ENCODE assay signal across 1 cellular context in genomic region chr4:92847046-92847445, GRCh38.
TF ChIP-seq lines count a peak whose summit lies in the region.

No MANE protein-coding gene starts in this region.

TF ChIP-seq in WTC11, 78 proteins besides CTCF, POLR2A, EP300 and RAD21 (continued from another document):
- TF ChIP-seq PREB (CRISPR knock-in tag; IDR thresholded peaks at IDR 0.05; ENCODE audit: borderline replicate concordance) (no peak), JAZF1 (CRISPR knock-in tag; IDR thresholded peaks at IDR 0.05) (no peak), ZNF671 (CRISPR knock-in tag; IDR thresholded peaks at IDR 0.05) (no peak)
